1 cellular context compared by ENCODE assay signal in the genomic region with DNA sequence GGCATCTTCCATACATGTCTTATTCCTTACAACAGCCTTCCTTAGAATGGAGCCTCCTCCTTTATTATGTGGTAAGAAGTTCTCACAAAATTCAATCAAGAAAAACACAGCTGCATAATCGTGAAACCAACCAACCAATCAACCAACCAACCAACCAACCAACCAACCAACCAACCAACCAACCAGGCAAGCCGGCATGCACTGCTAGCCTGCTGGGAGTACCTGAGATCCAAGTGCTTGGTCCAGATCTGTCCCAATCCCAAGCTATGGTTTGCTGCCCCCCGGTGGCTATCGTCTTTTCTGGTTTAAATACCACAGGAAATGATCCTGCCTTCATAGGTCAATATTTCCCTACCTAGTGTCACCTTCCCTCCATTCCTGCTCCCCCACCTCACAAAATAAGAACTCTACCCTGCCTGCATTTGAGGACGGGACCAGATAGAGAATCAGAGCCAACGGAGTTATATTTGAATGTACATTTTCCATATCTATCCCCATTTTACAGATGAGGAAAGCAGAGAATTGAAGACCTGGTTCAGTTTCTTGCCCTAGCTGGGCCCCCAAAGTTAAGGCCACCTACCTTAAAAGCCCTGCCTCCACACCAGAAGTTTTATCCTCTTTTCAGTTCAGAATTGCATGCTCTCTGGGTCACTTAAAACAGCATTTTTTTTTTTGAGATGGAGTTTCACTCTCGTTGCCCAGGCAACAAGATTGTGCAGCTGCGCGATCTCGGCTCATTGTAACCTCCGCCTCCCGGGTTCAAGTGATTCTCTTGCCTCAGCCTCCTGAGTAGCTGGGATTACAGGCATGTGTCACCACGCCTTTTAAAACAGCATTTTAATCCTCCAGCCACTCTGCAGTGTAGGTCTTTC.
TF ChIP-seq lines count a peak whose summit lies in the region.

No MANE protein-coding gene starts in this region.

TF ChIP-seq in HEK293, 187 proteins besides CTCF, POLR2A, EP300 and RAD21 (continued from another document):
- TF ChIP-seq, protein P1, sequence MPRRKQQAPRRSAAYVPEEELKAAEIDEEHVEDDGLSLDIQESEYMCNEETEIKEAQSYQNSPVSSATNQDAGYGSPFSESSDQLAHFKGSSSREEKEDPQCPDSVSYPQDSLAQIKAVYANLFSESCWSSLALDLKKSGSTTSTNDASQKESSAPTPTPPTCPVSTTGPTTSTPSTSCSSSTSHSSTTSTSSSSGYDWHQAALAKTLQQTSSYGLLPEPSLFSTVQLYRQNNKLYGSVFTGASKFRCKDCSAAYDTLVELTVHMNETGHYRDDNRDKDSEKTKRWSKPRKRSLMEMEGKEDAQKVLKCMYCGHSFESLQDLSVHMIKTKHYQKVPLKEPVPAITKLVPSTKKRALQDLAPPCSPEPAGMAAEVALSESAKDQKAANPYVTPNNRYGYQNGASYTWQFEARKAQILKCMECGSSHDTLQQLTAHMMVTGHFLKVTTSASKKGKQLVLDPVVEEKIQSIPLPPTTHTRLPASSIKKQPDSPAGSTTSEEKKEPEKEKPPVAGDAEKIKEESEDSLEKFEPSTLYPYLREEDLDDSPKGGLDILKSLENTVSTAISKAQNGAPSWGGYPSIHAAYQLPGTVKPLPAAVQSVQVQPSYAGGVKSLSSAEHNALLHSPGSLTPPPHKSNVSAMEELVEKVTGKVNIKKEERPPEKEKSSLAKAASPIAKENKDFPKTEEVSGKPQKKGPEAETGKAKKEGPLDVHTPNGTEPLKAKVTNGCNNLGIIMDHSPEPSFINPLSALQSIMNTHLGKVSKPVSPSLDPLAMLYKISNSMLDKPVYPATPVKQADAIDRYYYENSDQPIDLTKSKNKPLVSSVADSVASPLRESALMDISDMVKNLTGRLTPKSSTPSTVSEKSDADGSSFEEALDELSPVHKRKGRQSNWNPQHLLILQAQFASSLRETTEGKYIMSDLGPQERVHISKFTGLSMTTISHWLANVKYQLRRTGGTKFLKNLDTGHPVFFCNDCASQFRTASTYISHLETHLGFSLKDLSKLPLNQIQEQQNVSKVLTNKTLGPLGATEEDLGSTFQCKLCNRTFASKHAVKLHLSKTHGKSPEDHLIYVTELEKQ (tag by site-specific recombination; IDR thresholded peaks at IDR 0.05; ENCODE audit: borderline replicate concordance): no peak
- TF ChIP-seq ZNF658 (tag by site-specific recombination; IDR thresholded peaks at IDR 0.05) (no peak), GLI2 (tag by site-specific recombination; IDR thresholded peaks at IDR 0.05; ENCODE audit: borderline replicate concordance, low read depth) (no peak)
TF ChIP-seq in HEK293: peak in this region for 11.
